In genomic region chr17:2867441-2868424, GRCh38 we compare ENCODE assay signal across 13 cellular contexts.
A peak's percentile ranks its signal among the peaks of the same experiment; 100 is the strongest.
DNase-seq lines count a peak whose midpoint lies in the region; ATAC-seq and TF ChIP-seq lines count a peak whose summit lies in the region.
"Had no signal": no experiment of that assay in that cellular context is flagged by ENCODE, and none has a peak within 500 bp of the region (broad histone marks: within the 10 kb centered on the region; RNA-seq: fewer than 3 reads in every experiment).

No MANE protein-coding gene starts in this region.

- DNase-seq in G401 (ENCODE audit: low spot score) = peak; percentile 41
- DNase-seq in RWPE1 (ENCODE audit: low spot score) = peak; percentile 24
- DNase-seq in fibroblast of villous mesenchyme (ENCODE audit: low read depth) = peak; percentile 44
- DNase-seq in psoas muscle = peak in 1 of 2 donors; percentile 49
- DNase-seq in SIG-M5 (lab: John Stamatoyannopoulos, UW) = no peak
- DNase-seq in COLO829 (ENCODE audit: low spot score) = no peak
- DNase-seq in T-helper 1 cell = no peak
- DNase-seq: activated CD4-positive, alpha-beta T cell treated with anti-CD3 and anti-CD28 coated beads, Interleukin-2, amount 50 U/mL, for 48 hours; activated naive CD4-positive, alpha-beta T cell treated with anti-CD3 and anti-CD28 coated beads, Interleukin-2, amount 10 ng/mL, durations not matched to agents 7 days and 5 days; DMS79 treated with DMSO at 0.1 percent for 48 hours; Kasumi-1; NCI-H524 treated with DMSO at 0.1 percent for 48 hours had no signal

- H3K36me3 ChIP-seq in psoas muscle (ENCODE audit: insufficient read depth in 1 of 2, low read depth in 1 of 2) = no peaks in the 10 kb centered on the region

- peak in 3 of 4 donors; percentile 49 to 82 (median 63) for ATAC-seq in psoas muscle
- ATAC-seq in HG02588 (IDR thresholded peaks at IDR 0.05; ENCODE audit: unreplicated experiment) = no peak

- 20 to 27% (median 25%) methylated on average over 23 of the region's 23 CpGs for WGBS in psoas muscle, 3 donors

- CTCF ChIA-PET in RWPE1 (lab: Yijun Ruan, JAX) = interaction anchor here (0.6 to 1.8 kb wide), 3 partner anchors 19 to 1172 kb away, joined by 3 to 7 read pairs (median 5); no protein-coding TSS in a partner anchor

- intact Hi-C loops in psoas muscle (cut with DNase I) = no loop called here

- in situ Hi-C loops in G401 (cut with HindIII; ENCODE audit: low sequenced_read_pairs) = no loop called here

- H3K4me1 ChIP-seq in psoas muscle = no peaks in the 10 kb centered on the region

- peaks cover 0 to 11% (median 9%) of the 10 kb centered on the region in 3 donors for H3K27me3 ChIP-seq in psoas muscle (ENCODE audit: insufficient read depth in 3 of 3, low read length in 2 of 3)

- no peaks in the 10 kb centered on the region for H3K9me3 ChIP-seq in psoas muscle

- no peak overlapping the region for H3K4me3 ChIP-seq in fibroblast of villous mesenchyme (ENCODE audit: low read depth, low read length)
- H3K4me3 ChIP-seq in psoas muscle = no peak overlapping the region

- H3K27ac ChIP-seq in RWPE1 (peak overlapping the region; percentile 49), psoas muscle (no peak overlapping the region)

- TF ChIP-seq CTCF in RWPE1 (conservative IDR thresholded peaks at IDR 0.05; ENCODE audit: low read depth) (no peak), fibroblast of villous mesenchyme (IDR thresholded peaks at IDR 0.05; ENCODE audit: insufficient read depth, low read depth, low read length) (no peak), psoas muscle (IDR thresholded peaks at IDR 0.05) (no peak)

- POLR2A ChIA-PET in RWPE1 (lab: Yijun Ruan, JAX; ENCODE audit: low non-redundant PET) = no interaction called here

Comparison
In these comparisons a context has a peak if more than half of its experiments do, and no peak if none do; other contexts are left out.
1. DNase-seq: peak in G401 (single experiment), RWPE1 (single experiment) and fibroblast of villous mesenchyme (single experiment); none in SIG-M5 (single experiment), COLO829 (single experiment) and T-helper 1 cell (0 of 5).